Comparison of ENCODE assay signal across 1 cellular context in genomic region chr4:6472387-6473263, GRCh38.
A peak's percentile ranks its signal among the peaks of the same experiment; 100 is the strongest.
TF ChIP-seq lines count a peak whose summit lies in the region.

PPP2R2C (minus strand) TSS chr4:6472614; CDS start chr4:6472229, 385 bp downstream.

TF ChIP-seq in HEK293, 187 proteins besides CTCF, POLR2A, EP300 and RAD21 (continued from another document):
- no peak for TF ChIP-seq INSM2 (tag by site-specific recombination; IDR thresholded peaks at IDR 0.05)
- TF ChIP-seq GLIS2 (tag by site-specific recombination; IDR thresholded peaks at IDR 0.05), result peak; percentile 61
- TF ChIP-seq ZNF335 (tag by site-specific recombination; conservative IDR thresholded peaks at IDR 0.05), result peak; percentile 63
- no peak for TF ChIP-seq ZNF184 (tag by site-specific recombination; IDR thresholded peaks at IDR 0.05)
- peak; percentile 42; the same call in 1 of the 2 replicates for TF ChIP-seq HIC1 (tag by site-specific recombination; IDR thresholded peaks at IDR 0.05)
- no peak for TF ChIP-seq ZBTB48 (tag by site-specific recombination; IDR thresholded peaks at IDR 0.05)
- TF ChIP-seq ZNF423 (tag by site-specific recombination; IDR thresholded peaks at IDR 0.05), result 0 out of 2 replicates have a peak, but pooled peaks have one; percentile 24
- no peak for TF ChIP-seq ZNF624 (tag by site-specific recombination; IDR thresholded peaks at IDR 0.05)
- no peak for TF ChIP-seq ZSCAN16 (tag by site-specific recombination; IDR thresholded peaks at IDR 0.05)
- peak; percentile 9; the same call in 1 of the 2 replicates for TF ChIP-seq SP2 (tag by site-specific recombination; IDR thresholded peaks at IDR 0.05)
- peak; percentile 63; the same call in 1 of the 2 replicates for TF ChIP-seq ZNF223 (tag by site-specific recombination; IDR thresholded peaks at IDR 0.05)
- no peak for TF ChIP-seq ZNF26 (tag by site-specific recombination; IDR thresholded peaks at IDR 0.05)
- no peak for TF ChIP-seq ZNF449 (tag by site-specific recombination; IDR thresholded peaks at IDR 0.05)
- peak; percentile 41; the same call in 1 of the 2 replicates for TF ChIP-seq GLIS1 (tag by site-specific recombination; IDR thresholded peaks at IDR 0.05)
- TF ChIP-seq ZNF747 (tag by site-specific recombination; IDR thresholded peaks at IDR 0.05), result no peak
- no peak for TF ChIP-seq ZNF555 (tag by site-specific recombination; conservative IDR thresholded peaks at IDR 0.05)
- no peak for TF ChIP-seq ZNF23 (tag by site-specific recombination; IDR thresholded peaks at IDR 0.05; ENCODE audit: borderline replicate concordance)
- no peak for TF ChIP-seq SCRT2 (tag by site-specific recombination; IDR thresholded peaks at IDR 0.05)
- no peak for TF ChIP-seq ZNF571 (tag by site-specific recombination; IDR thresholded peaks at IDR 0.05)
- TF ChIP-seq ZNF830 (tag by site-specific recombination; IDR thresholded peaks at IDR 0.05; ENCODE audit: low read depth), result no peak
- no peak for TF ChIP-seq ZSCAN18 (tag by site-specific recombination; IDR thresholded peaks at IDR 0.05)
- TF ChIP-seq ZSCAN5A (tag by site-specific recombination; IDR thresholded peaks at IDR 0.05), result no peak
- TF ChIP-seq ZBTB17 (tag by site-specific recombination; IDR thresholded peaks at IDR 0.05), result no peak
- TF ChIP-seq KLF17 (tag by site-specific recombination; IDR thresholded peaks at IDR 0.05), result no peak
- no peak for TF ChIP-seq ZNF518A (tag by site-specific recombination; conservative IDR thresholded peaks at IDR 0.05; ENCODE audit: low read depth)
- peak; percentile 38 for TF ChIP-seq ZBTB26 (tag by site-specific recombination; optimal IDR thresholded peaks at IDR 0.05)
- TF ChIP-seq ZBTB44 (tag by site-specific recombination; IDR thresholded peaks at IDR 0.05), result no peak
- TF ChIP-seq REST (tag by site-specific recombination; IDR thresholded peaks at IDR 0.05), result no peak
